1 cellular context compared by ENCODE assay signal in genomic region chr1:207797229-207797973, GRCh38.
A peak's percentile ranks its signal among the peaks of the same experiment; 100 is the strongest.
TF ChIP-seq lines count a peak whose summit lies in the region.

No MANE protein-coding gene starts in this region.

TF ChIP-seq in K562, 482 proteins besides CTCF, POLR2A, EP300 and RAD21 (continued from another document and continues in another):
- TF ChIP-seq, protein P1, sequence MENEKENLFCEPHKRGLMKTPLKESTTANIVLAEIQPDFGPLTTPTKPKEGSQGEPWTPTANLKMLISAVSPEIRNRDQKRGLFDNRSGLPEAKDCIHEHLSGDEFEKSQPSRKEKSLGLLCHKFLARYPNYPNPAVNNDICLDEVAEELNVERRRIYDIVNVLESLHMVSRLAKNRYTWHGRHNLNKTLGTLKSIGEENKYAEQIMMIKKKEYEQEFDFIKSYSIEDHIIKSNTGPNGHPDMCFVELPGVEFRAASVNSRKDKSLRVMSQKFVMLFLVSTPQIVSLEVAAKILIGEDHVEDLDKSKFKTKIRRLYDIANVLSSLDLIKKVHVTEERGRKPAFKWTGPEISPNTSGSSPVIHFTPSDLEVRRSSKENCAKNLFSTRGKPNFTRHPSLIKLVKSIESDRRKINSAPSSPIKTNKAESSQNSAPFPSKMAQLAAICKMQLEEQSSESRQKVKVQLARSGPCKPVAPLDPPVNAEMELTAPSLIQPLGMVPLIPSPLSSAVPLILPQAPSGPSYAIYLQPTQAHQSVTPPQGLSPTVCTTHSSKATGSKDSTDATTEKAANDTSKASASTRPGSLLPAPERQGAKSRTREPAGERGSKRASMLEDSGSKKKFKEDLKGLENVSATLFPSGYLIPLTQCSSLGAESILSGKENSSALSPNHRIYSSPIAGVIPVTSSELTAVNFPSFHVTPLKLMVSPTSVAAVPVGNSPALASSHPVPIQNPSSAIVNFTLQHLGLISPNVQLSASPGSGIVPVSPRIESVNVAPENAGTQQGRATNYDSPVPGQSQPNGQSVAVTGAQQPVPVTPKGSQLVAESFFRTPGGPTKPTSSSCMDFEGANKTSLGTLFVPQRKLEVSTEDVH (IDR thresholded peaks at IDR 0.05; ENCODE audit: low read depth, partially characterized antibody), result peak; percentile 44
- TF ChIP-seq JUNB (CRISPR knock-in tag; conservative IDR thresholded peaks at IDR 0.05), result peak; percentile 65; the same call in 1 of the 2 replicates
- TF ChIP-seq ZZZ3 (IDR thresholded peaks at IDR 0.05), result no peak
- peak in 1 of 2 experiments; percentile 58; a peak in 1 of 4 replicates for TF ChIP-seq MAZ (CRISPR knock-in tag; conservative IDR thresholded peaks at IDR 0.05 in 1 of 2, IDR thresholded peaks at IDR 0.05 in 1 of 2)
- 0 out of 2 replicates have a peak, but pooled peaks have one; percentile 14 for TF ChIP-seq SOX6 (IDR thresholded peaks at IDR 0.05)
- TF ChIP-seq SREBF1 (IDR thresholded peaks at IDR 0.05; ENCODE audit: borderline replicate concordance, low read depth, low read length), result no peak
- TF ChIP-seq, protein P2, sequence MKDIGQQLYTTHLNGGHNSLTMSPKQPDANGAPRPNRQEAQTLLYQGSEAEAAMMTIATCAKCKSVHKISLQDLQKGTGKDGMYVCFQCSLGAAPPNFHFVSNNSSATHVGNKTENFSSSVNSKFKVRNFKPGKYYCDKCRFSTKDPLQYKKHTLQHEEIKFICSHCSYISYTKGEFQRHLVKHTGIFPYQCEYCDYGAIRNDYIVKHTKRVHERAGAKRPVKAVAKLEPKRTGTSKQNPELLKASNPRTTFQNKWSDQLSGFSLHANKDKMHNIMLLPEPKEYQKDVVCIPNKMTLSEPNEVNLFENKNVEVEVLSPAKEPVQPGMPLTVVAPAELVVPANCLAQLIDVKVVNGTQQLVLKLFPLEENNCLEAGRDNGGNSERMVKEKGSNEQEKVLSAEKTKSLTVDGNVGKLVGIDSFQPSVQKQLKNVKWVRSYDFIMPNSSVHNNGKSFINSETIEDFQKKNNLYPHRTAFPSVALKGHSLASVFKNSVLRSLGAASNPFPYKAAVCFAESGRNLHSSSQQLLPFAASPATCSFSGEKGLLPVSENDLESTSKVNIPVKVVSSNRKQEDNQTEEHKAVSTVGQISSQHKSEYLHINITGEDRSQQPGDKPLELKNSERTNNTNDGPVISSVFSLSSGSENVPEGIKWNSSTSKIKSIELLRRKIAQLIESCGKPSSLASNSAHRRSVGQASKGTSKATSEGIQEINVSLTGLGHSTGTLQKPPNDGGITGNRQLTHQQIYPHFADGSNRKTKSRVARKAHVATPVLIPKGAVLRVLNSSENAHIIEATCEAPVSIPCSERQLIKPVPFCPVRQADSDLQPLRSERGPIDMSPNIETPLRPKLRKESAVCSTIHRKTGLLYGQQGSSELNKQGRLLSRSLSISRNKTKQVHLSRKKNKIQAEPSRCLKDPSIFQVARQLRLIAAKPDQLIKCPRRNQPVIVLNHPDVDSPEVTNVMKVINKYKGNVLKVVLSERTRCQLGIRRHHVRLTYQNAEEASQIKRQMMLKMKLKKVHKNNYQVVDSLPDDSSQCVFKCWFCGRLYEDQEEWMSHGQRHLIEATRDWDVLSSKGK (CRISPR knock-in tag; IDR thresholded peaks at IDR 0.05), result no peak
- TF ChIP-seq TAF7 (tag; IDR thresholded peaks at IDR 0.05), result no peak
- no peak for TF ChIP-seq ILF3 (IDR thresholded peaks at IDR 0.05; ENCODE audit: borderline replicate concordance)
- TF ChIP-seq TEAD1 (CRISPR knock-in tag; IDR thresholded peaks at IDR 0.05), result 0 out of 4 replicates have a peak, but pooled peaks of 1 of the 2 experiments have one; percentile 24
- no peak for TF ChIP-seq MCM3 (IDR thresholded peaks at IDR 0.05)
- TF ChIP-seq, protein P3, sequence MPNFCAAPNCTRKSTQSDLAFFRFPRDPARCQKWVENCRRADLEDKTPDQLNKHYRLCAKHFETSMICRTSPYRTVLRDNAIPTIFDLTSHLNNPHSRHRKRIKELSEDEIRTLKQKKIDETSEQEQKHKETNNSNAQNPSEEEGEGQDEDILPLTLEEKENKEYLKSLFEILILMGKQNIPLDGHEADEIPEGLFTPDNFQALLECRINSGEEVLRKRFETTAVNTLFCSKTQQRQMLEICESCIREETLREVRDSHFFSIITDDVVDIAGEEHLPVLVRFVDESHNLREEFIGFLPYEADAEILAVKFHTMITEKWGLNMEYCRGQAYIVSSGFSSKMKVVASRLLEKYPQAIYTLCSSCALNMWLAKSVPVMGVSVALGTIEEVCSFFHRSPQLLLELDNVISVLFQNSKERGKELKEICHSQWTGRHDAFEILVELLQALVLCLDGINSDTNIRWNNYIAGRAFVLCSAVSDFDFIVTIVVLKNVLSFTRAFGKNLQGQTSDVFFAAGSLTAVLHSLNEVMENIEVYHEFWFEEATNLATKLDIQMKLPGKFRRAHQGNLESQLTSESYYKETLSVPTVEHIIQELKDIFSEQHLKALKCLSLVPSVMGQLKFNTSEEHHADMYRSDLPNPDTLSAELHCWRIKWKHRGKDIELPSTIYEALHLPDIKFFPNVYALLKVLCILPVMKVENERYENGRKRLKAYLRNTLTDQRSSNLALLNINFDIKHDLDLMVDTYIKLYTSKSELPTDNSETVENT (CRISPR knock-in tag; IDR thresholded peaks at IDR 0.05), result no peak
- TF ChIP-seq ETV1 (tag; conservative IDR thresholded peaks at IDR 0.05; ENCODE audit: low read depth), result 0 out of 2 replicates have a peak, but pooled peaks have one; percentile 21
- TF ChIP-seq L3MBTL2 (IDR thresholded peaks at IDR 0.05), result peak; percentile 35; the same call in 1 of the 2 replicates
- TF ChIP-seq MTF1 (CRISPR knock-in tag; IDR thresholded peaks at IDR 0.05; ENCODE audit: borderline replicate concordance), result no peak
- no peak for TF ChIP-seq ZNF133 (CRISPR knock-in tag; IDR thresholded peaks at IDR 0.05)
- 0 out of 4 replicates have a peak, but pooled peaks of 1 of the 2 experiments have one; percentile 77 for TF ChIP-seq KDM4B (IDR thresholded peaks at IDR 0.05; ENCODE audit: borderline replicate concordance in 2 of 2, low read depth in 1 of 2)
- TF ChIP-seq RBM22 (IDR thresholded peaks at IDR 0.05; ENCODE audit: low read depth, low read length, poor library complexity, severe bottlenecking), result peak; percentile 24
- TF ChIP-seq PTTG1 (tag; IDR thresholded peaks at IDR 0.05; ENCODE audit: low read depth), result no peak
- TF ChIP-seq DMBX1 (CRISPR knock-in tag; IDR thresholded peaks at IDR 0.05; ENCODE audit: borderline replicate concordance), result no peak
- TF ChIP-seq TAL1 (IDR thresholded peaks at IDR 0.05), result no peak
- TF ChIP-seq ZNF561 (CRISPR knock-in tag; conservative IDR thresholded peaks at IDR 0.05), result no peak
- peak; percentile 51; the same call in 1 of the 2 replicates for TF ChIP-seq NFE2 (IDR thresholded peaks at IDR 0.05; ENCODE audit: low read depth)
- TF ChIP-seq, protein P4, sequence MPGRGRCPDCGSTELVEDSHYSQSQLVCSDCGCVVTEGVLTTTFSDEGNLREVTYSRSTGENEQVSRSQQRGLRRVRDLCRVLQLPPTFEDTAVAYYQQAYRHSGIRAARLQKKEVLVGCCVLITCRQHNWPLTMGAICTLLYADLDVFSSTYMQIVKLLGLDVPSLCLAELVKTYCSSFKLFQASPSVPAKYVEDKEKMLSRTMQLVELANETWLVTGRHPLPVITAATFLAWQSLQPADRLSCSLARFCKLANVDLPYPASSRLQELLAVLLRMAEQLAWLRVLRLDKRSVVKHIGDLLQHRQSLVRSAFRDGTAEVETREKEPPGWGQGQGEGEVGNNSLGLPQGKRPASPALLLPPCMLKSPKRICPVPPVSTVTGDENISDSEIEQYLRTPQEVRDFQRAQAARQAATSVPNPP (IDR thresholded peaks at IDR 0.05; ENCODE audit: borderline replicate concordance, insufficient read depth, insufficient read length), result no peak
- no peak for TF ChIP-seq FOXA1 (IDR thresholded peaks at IDR 0.05; ENCODE audit: borderline replicate concordance)
- TF ChIP-seq ILK (tag; IDR thresholded peaks at IDR 0.05; ENCODE audit: borderline replicate concordance, low read depth), result no peak
- TF ChIP-seq, protein P5, sequence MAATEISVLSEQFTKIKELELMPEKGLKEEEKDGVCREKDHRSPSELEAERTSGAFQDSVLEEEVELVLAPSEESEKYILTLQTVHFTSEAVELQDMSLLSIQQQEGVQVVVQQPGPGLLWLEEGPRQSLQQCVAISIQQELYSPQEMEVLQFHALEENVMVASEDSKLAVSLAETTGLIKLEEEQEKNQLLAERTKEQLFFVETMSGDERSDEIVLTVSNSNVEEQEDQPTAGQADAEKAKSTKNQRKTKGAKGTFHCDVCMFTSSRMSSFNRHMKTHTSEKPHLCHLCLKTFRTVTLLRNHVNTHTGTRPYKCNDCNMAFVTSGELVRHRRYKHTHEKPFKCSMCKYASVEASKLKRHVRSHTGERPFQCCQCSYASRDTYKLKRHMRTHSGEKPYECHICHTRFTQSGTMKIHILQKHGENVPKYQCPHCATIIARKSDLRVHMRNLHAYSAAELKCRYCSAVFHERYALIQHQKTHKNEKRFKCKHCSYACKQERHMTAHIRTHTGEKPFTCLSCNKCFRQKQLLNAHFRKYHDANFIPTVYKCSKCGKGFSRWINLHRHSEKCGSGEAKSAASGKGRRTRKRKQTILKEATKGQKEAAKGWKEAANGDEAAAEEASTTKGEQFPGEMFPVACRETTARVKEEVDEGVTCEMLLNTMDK (IDR thresholded peaks at IDR 0.05; ENCODE audit: borderline replicate concordance, insufficient read depth, low read depth, low read length, poor library complexity, severe bottlenecking), result peak; percentile 71
- peak; percentile 32; the same call in 1 of the 2 replicates for TF ChIP-seq ATF7 (IDR thresholded peaks at IDR 0.05)
- TF ChIP-seq XRCC5 (IDR thresholded peaks at IDR 0.05; ENCODE audit: low read depth, low read length), result no peak
- TF ChIP-seq ARID1B (IDR thresholded peaks at IDR 0.05), result peak; percentile 29; the same call in 1 of the 2 replicates
- TF ChIP-seq SAP30 (IDR thresholded peaks at IDR 0.05; ENCODE audit: borderline replicate concordance, insufficient read depth, low read depth, low read length, poor library complexity, severe bottlenecking), result no peak
- peak; percentile 46; the same call in 1 of the 2 replicates for TF ChIP-seq GABPB1 (CRISPR knock-in tag; IDR thresholded peaks at IDR 0.05)
- TF ChIP-seq ZNF780A (CRISPR knock-in tag; IDR thresholded peaks at IDR 0.05), result no peak
- TF ChIP-seq MYC (IDR thresholded peaks at IDR 0.05; ENCODE audit: low read depth, low read length), result no peak
- TF ChIP-seq MYC (CRISPR knock-in tag; IDR thresholded peaks at IDR 0.05; ENCODE audit: borderline replicate concordance, low read depth), result no peak
- no peak for TF ChIP-seq ZNF3 (CRISPR knock-in tag; IDR thresholded peaks at IDR 0.05)
- TF ChIP-seq EZH2 (IDR thresholded peaks at IDR 0.05; ENCODE audit: borderline replicate concordance, low read depth, low read length), result no peak
- no peak for TF ChIP-seq RFX1 (IDR thresholded peaks at IDR 0.05)
- TF ChIP-seq, protein P6, sequence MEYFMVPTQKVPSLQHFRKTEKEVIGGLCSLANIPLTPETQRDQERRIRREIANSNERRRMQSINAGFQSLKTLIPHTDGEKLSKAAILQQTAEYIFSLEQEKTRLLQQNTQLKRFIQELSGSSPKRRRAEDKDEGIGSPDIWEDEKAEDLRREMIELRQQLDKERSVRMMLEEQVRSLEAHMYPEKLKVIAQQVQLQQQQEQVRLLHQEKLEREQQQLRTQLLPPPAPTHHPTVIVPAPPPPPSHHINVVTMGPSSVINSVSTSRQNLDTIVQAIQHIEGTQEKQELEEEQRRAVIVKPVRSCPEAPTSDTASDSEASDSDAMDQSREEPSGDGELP (CRISPR knock-in tag; IDR thresholded peaks at IDR 0.05; ENCODE audit: borderline replicate concordance), result 0 out of 2 replicates have a peak, but pooled peaks have one; percentile 23
- no peak for TF ChIP-seq IRF1 (CRISPR knock-in tag; IDR thresholded peaks at IDR 0.05; ENCODE audit: borderline replicate concordance)
- TF ChIP-seq ZNF57 (CRISPR knock-in tag; IDR thresholded peaks at IDR 0.05), result no peak
- no peak for TF ChIP-seq SMAD1 (IDR thresholded peaks at IDR 0.05; ENCODE audit: low read depth, low read length, partially characterized antibody)
- 0 out of 2 replicates have a peak, but pooled peaks have one; percentile 32 for TF ChIP-seq NR1H2 (CRISPR knock-in tag; IDR thresholded peaks at IDR 0.05)
- TF ChIP-seq ZNF354B (CRISPR knock-in tag; IDR thresholded peaks at IDR 0.05), result no peak
- TF ChIP-seq, protein P7, sequence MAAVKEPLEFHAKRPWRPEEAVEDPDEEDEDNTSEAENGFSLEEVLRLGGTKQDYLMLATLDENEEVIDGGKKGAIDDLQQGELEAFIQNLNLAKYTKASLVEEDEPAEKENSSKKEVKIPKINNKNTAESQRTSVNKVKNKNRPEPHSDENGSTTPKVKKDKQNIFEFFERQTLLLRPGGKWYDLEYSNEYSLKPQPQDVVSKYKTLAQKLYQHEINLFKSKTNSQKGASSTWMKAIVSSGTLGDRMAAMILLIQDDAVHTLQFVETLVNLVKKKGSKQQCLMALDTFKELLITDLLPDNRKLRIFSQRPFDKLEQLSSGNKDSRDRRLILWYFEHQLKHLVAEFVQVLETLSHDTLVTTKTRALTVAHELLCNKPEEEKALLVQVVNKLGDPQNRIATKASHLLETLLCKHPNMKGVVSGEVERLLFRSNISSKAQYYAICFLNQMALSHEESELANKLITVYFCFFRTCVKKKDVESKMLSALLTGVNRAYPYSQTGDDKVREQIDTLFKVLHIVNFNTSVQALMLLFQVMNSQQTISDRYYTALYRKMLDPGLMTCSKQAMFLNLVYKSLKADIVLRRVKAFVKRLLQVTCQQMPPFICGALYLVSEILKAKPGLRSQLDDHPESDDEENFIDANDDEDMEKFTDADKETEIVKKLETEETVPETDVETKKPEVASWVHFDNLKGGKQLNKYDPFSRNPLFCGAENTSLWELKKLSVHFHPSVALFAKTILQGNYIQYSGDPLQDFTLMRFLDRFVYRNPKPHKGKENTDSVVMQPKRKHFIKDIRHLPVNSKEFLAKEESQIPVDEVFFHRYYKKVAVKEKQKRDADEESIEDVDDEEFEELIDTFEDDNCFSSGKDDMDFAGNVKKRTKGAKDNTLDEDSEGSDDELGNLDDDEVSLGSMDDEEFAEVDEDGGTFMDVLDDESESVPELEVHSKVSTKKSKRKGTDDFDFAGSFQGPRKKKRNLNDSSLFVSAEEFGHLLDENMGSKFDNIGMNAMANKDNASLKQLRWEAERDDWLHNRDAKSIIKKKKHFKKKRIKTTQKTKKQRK (IDR thresholded peaks at IDR 0.05; ENCODE audit: borderline replicate concordance, low read depth, low read length), result no peak
- no peak for TF ChIP-seq DLX4 (CRISPR knock-in tag; IDR thresholded peaks at IDR 0.05)
